Comparison of ENCODE assay signal across 6 cellular contexts in genomic region chr2:16176971-16177480, GRCh38.
"Had no signal": no experiment of that assay in that cellular context is flagged by ENCODE, and none has a peak within 500 bp of the region (broad histone marks: within the 10 kb centered on the region; RNA-seq: fewer than 3 reads in every experiment).

No MANE protein-coding gene starts in this region.

- H3K27me3 Mint-ChIP-seq: IgD-negative memory B cell had no signal

- H3K36me3 Mint-ChIP-seq: IgD-negative memory B cell had no signal

- H3K9me3 Mint-ChIP-seq: H9, IgD-negative memory B cell had no signal

- DNase-seq: GM23248, H9, HCEC 1CT, KBM-7 had no signal

- ATAC-seq: HepG2 had no signal

- H3K27ac Mint-ChIP-seq: IgD-negative memory B cell had no signal

- H3K4me1 Mint-ChIP-seq: IgD-negative memory B cell had no signal

- H3K4me3 Mint-ChIP-seq: H9, IgD-negative memory B cell had no signal

- H3K4me3 ChIP-seq: GM23248 had no signal
